In genomic region chr7:140744005-140744404, GRCh38 we compare ENCODE assay signal across 1 cellular context.
A peak's percentile ranks its signal among the peaks of the same experiment; 100 is the strongest.
TF ChIP-seq lines count a peak whose summit lies in the region.

No MANE protein-coding gene starts in this region.

TF ChIP-seq in HepG2, 621 proteins besides CTCF, POLR2A, EP300 and RAD21 (continued from another document and continues in another):
- TF ChIP-seq, protein P1, sequence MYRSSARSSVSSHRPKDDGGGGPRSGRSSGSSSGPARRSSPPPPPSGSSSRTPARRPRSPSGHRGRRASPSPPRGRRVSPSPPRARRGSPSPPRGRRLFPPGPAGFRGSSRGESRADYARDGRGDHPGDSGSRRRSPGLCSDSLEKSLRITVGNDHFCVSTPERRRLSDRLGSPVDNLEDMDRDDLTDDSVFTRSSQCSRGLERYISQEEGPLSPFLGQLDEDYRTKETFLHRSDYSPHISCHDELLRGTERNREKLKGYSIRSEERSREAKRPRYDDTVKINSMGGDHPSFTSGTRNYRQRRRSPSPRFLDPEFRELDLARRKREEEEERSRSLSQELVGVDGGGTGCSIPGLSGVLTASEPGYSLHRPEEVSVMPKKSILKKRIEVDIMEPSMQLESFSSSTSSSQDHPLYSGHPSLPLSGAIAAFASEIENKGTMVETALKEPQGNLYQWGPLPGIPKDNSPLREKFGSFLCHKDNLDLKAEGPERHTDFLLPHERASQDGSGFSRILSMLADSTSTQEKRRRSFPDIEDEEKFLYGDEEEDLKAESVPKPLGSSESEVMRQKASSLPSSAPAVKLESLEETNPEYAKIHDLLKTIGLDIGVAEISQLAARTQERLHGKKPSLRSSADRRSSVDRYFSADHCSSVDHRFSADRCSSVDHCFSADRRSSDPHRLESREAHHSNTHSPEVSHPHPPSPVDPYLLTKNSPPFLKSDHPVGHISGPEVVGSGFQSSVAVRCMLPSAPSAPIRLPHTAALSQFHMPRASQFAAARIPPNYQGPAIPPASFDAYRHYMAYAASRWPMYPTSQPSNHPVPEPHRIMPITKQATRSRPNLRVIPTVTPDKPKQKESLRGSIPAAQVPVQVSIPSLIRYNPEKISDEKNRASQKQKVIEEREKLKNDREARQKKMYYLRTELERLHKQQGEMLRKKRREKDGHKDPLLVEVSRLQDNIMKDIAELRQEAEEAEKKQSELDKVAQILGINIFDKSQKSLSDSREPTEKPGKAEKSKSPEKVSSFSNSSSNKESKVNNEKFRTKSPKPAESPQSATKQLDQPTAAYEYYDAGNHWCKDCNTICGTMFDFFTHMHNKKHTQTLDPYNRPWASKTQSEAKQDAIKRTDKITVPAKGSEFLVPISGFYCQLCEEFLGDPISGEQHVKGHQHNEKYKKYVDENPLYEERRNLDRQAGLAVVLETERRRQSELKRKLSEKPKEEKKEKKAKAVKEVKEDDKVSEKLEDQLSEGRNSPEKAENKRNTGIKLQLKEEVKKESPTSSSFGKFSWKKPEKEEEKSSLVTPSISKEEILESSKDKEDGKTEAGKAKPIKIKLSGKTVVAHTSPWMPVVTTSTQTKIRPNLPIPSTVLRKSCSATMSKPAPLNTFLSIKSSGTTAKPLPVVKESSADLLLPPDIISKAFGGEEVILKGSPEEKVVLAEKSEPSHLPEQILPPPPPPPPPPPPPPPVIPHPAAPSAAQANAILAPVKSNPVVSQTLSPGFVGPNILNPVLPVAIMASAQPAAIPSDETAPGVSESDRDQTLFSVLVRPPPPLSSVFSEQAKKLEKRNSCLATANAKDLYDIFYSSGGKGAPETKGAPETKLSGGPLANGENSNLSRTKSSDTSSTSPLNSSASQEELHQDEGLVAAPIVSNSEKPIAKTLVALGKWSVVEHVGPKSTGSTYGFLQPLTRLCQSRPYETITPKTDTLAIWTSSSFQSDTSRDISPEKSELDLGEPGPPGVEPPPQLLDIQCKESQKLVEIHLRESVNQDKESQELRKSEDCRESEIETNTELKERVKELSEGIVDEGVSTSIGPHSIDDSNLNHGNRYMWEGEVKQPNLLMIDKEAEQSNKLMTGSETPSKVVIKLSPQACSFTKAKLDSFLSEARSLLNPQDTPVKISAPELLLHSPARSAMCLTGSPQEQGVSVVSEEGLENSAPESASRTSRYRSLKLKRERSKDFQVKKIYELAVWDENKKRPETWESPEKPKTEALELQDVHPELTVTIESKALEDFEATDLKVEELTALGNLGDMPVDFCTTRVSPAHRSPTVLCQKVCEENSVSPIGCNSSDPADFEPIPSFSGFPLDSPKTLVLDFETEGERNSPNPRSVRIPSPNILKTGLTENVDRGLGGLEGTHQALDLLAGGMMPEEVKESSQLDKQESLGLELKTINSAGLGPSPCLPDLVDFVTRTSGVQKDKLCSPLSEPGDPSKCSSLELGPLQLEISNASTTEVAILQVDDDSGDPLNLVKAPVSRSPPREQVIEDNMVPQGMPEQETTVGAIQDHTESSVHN (CRISPR knock-in tag; IDR thresholded peaks at IDR 0.05), result no peak
- no peak for TF ChIP-seq ZFP91 (CRISPR knock-in tag; IDR thresholded peaks at IDR 0.05; ENCODE audit: borderline replicate concordance)
- no peak for TF ChIP-seq ARNTL (CRISPR knock-in tag; IDR thresholded peaks at IDR 0.05)
- TF ChIP-seq SNAI1 (CRISPR knock-in tag; IDR thresholded peaks at IDR 0.05; ENCODE audit: borderline replicate concordance), result no peak
- no peak for TF ChIP-seq GRHL1 (CRISPR knock-in tag; conservative IDR thresholded peaks at IDR 0.05)
- TF ChIP-seq ZNF547 (CRISPR knock-in tag; IDR thresholded peaks at IDR 0.05), result no peak
- TF ChIP-seq GATA4 (IDR thresholded peaks at IDR 0.05; ENCODE audit: borderline replicate concordance, low read depth), result no peak
- no peak for TF ChIP-seq ZNF235 (CRISPR knock-in tag; IDR thresholded peaks at IDR 0.05; ENCODE audit: borderline replicate concordance)
- no peak for TF ChIP-seq NFKB2 (CRISPR knock-in tag; IDR thresholded peaks at IDR 0.05; ENCODE audit: borderline replicate concordance)
- TF ChIP-seq SP2 (CRISPR knock-in tag; IDR thresholded peaks at IDR 0.05), result no peak
- TF ChIP-seq TARDBP (CRISPR knock-in tag; IDR thresholded peaks at IDR 0.05), result no peak
- no peak for TF ChIP-seq ZFP62 (CRISPR knock-in tag; IDR thresholded peaks at IDR 0.05)
- 0 out of 2 replicates have a peak, but pooled peaks have one; percentile 19 for TF ChIP-seq ZNF644 (CRISPR knock-in tag; IDR thresholded peaks at IDR 0.05; ENCODE audit: low read depth)
- TF ChIP-seq ZNF30 (CRISPR knock-in tag; IDR thresholded peaks at IDR 0.05), result no peak
- TF ChIP-seq ZNF552 (CRISPR knock-in tag; IDR thresholded peaks at IDR 0.05; ENCODE audit: borderline replicate concordance), result no peak
- TF ChIP-seq PTBP1 (IDR thresholded peaks at IDR 0.05; ENCODE audit: low read depth, low read length, poor library complexity, severe bottlenecking), result no peak
- TF ChIP-seq ZNF576 (CRISPR knock-in tag; IDR thresholded peaks at IDR 0.05), result no peak
- no peak for TF ChIP-seq ERF (CRISPR knock-in tag; IDR thresholded peaks at IDR 0.05)
- peak; percentile 41; the same call in 1 of the 2 replicates for TF ChIP-seq CEBPG (CRISPR knock-in tag; IDR thresholded peaks at IDR 0.05)
- TF ChIP-seq, protein P2, sequence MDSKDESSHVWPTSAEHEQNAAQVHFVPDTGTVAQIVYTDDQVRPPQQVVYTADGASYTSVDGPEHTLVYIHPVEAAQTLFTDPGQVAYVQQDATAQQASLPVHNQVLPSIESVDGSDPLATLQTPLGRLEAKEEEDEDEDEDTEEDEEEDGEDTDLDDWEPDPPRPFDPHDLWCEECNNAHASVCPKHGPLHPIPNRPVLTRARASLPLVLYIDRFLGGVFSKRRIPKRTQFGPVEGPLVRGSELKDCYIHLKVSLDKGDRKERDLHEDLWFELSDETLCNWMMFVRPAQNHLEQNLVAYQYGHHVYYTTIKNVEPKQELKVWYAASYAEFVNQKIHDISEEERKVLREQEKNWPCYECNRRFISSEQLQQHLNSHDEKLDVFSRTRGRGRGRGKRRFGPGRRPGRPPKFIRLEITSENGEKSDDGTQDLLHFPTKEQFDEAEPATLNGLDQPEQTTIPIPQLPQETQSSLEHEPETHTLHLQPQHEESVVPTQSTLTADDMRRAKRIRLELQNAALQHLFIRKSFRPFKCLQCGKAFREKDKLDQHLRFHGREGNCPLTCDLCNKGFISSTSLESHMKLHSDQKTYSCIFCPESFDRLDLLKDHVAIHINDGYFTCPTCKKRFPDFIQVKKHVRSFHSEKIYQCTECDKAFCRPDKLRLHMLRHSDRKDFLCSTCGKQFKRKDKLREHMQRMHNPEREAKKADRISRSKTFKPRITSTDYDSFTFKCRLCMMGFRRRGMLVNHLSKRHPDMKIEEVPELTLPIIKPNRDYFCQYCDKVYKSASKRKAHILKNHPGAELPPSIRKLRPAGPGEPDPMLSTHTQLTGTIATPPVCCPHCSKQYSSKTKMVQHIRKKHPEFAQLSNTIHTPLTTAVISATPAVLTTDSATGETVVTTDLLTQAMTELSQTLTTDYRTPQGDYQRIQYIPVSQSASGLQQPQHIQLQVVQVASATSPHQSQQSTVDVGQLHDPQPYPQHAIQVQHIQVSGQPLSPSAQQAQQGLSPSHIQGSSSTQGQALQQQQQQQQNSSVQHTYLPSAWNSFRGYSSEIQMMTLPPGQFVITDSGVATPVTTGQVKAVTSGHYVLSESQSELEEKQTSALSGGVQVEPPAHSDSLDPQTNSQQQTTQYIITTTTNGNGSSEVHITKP (CRISPR knock-in tag; IDR thresholded peaks at IDR 0.05; ENCODE audit: low read depth), result no peak
- no peak for TF ChIP-seq ZNF672 (CRISPR knock-in tag; IDR thresholded peaks at IDR 0.05)
- TF ChIP-seq, protein P3, sequence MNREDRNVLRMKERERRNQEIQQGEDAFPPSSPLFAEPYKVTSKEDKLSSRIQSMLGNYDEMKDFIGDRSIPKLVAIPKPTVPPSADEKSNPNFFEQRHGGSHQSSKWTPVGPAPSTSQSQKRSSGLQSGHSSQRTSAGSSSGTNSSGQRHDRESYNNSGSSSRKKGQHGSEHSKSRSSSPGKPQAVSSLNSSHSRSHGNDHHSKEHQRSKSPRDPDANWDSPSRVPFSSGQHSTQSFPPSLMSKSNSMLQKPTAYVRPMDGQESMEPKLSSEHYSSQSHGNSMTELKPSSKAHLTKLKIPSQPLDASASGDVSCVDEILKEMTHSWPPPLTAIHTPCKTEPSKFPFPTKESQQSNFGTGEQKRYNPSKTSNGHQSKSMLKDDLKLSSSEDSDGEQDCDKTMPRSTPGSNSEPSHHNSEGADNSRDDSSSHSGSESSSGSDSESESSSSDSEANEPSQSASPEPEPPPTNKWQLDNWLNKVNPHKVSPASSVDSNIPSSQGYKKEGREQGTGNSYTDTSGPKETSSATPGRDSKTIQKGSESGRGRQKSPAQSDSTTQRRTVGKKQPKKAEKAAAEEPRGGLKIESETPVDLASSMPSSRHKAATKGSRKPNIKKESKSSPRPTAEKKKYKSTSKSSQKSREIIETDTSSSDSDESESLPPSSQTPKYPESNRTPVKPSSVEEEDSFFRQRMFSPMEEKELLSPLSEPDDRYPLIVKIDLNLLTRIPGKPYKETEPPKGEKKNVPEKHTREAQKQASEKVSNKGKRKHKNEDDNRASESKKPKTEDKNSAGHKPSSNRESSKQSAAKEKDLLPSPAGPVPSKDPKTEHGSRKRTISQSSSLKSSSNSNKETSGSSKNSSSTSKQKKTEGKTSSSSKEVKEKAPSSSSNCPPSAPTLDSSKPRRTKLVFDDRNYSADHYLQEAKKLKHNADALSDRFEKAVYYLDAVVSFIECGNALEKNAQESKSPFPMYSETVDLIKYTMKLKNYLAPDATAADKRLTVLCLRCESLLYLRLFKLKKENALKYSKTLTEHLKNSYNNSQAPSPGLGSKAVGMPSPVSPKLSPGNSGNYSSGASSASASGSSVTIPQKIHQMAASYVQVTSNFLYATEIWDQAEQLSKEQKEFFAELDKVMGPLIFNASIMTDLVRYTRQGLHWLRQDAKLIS (CRISPR knock-in tag; IDR thresholded peaks at IDR 0.05), result no peak
- TF ChIP-seq ZNF839 (CRISPR knock-in tag; IDR thresholded peaks at IDR 0.05; ENCODE audit: borderline replicate concordance), result no peak
